ENCODE assay signal across 8 cellular contexts in the genomic region with DNA sequence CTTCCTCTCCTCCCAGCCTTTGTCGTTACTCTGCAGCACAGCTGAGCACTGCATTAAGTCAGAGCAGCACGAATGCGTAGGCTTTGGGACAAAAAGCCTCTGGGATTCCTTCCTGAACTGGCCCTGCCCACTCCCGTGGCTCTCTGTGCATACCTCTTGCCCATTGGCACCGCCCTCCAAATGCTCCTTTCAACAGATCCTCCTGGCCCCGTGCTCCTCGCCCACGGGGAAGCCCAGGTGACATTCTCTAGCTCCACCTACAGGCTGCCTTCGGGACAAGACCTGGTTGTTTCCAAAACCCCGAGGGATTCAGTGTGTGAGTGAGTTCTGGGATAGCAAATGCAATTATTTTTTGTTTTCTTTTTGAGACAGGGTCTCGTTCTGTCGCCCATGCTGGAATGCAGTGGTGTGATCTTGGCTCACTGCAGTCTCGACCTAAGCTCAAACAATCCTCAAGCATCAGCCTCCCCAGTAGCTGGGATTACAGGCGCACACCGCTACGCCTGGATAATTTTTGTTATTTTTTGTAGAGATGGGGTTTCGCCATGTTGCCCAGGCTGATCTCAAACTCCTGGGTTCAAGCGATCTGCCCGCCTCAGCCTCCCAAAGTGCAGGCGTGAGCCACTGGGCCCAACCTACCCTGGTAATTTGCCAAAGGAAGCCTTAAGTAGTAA. TPM values are rescaled to one million over a fixed set of nuclear protein-coding genes. Genes with fewer than 3 reads are reported as not detected.
A peak's percentile ranks its signal among the peaks of the same experiment; 100 is the strongest.
DNase-seq lines count a peak whose midpoint lies in the region; ATAC-seq lines count a peak whose summit lies in the region.

No MANE protein-coding gene starts in this region.

- H3K27me3 ChIP-seq in BLaER1 treated with 17β-estradiol and CSF1 and Interleukin-3, amounts not matched to agents 10 nM and 100 nM = no peaks in the 10 kb centered on the region

- no peaks in the 10 kb centered on the region for H3K27me3 Mint-ChIP-seq in activated CD4-positive, alpha-beta T cell treated with anti-CD3 and anti-CD28 coated beads, Interleukin-2, amount 10 ng/mL, durations not matched to agents 7 days and 5 days

- peak overlapping the region; percentile 49 to 90 (median 62) for H3K4me2 ChIP-seq in BLaER1 treated with 17β-estradiol and CSF1 and Interleukin-3, amounts not matched to agents 10 nM and 100 nM

- POLR2A ChIA-PET in activated CD4-positive, alpha-beta T cell treated with anti-CD3 and anti-CD28 coated beads, Interleukin-2, amount 10 ng/mL, durations not matched to agents 7 days and 5 days (lab: Charles Lee) = no interaction called here

- no peaks in the 10 kb centered on the region for H3K9me3 ChIP-seq in BLaER1 treated with 17β-estradiol and CSF1 and Interleukin-3, amounts not matched to agents 10 nM and 100 nM (replicated peaks in 1 of 11)

- CTCF ChIA-PET in activated CD4-positive, alpha-beta T cell treated with anti-CD3 and anti-CD28 coated beads, Interleukin-2, amount 10 ng/mL, durations not matched to agents 7 days and 5 days (lab: Charles Lee) = interaction anchor here (0.9 to 3.3 kb wide), 8 partner anchors 10 to 191 kb away, joined by 3 to 22 read pairs (median 4); partner anchors contain the start of gene TDRD9

- peaks cover 29% of the 10 kb centered on the region for H3K4me1 Mint-ChIP-seq in activated CD4-positive, alpha-beta T cell treated with anti-CD3 and anti-CD28 coated beads, Interleukin-2, amount 10 ng/mL, durations not matched to agents 7 days and 5 days

- peaks cover 44 to 57% (median 45%) of the 10 kb centered on the region in 11 experiments for H3K36me3 ChIP-seq in BLaER1 treated with 17β-estradiol and CSF1 and Interleukin-3, amounts not matched to agents 10 nM and 100 nM

- H3K27ac ChIP-seq in BLaER1 treated with 17β-estradiol and CSF1 and Interleukin-3, amounts not matched to agents 10 nM and 100 nM = peak overlapping the region in 3 of 11 experiments; percentile 23 to 41 (median 38); a peak in 2 of 22 replicates

- peak overlapping the region; percentile 83 for H3K27ac Mint-ChIP-seq in activated CD4-positive, alpha-beta T cell treated with anti-CD3 and anti-CD28 coated beads, Interleukin-2, amount 10 ng/mL, durations not matched to agents 7 days and 5 days

- H3K9ac ChIP-seq in BLaER1 treated with 17β-estradiol and CSF1 and Interleukin-3, amounts not matched to agents 10 nM and 100 nM = peak overlapping the region in 7 of 11 experiments; percentile 10 to 41 (median 22); a peak in 7 of 22 replicates

- H3K4me1 ChIP-seq in BLaER1 treated with 17β-estradiol and CSF1 and Interleukin-3, amounts not matched to agents 10 nM and 100 nM = peaks cover 13 to 25% (median 20%) of the 10 kb centered on the region in 10 experiments

- peaks cover 18 to 54% (median 42%) of the 10 kb centered on the region in 11 experiments; a peak in 20 of 22 replicates for H4K20me1 ChIP-seq in BLaER1 treated with 17β-estradiol and CSF1 and Interleukin-3, amounts not matched to agents 10 nM and 100 nM

- DNase-seq in HCEC 1CT (peak; percentile 42), NCI-H345 (lab: John Stamatoyannopoulos, UW) (peak; percentile 84), dedifferentiated amniotic fluid mesenchymal stem cell (ENCODE audit: extremely low spot score) (peak; percentile 39), left lobe of liver (ENCODE audit: low spot score) (peak; percentile 92)
- peak; percentile 80 for DNase-seq in activated CD4-positive, alpha-beta T cell treated with anti-CD3 and anti-CD28 coated beads, Interleukin-2, amount 10 ng/mL, durations not matched to agents 7 days and 5 days
- DNase-seq in stimulated activated CD4-positive, alpha-beta T cell treated with anti-CD3 and anti-CD28 coated beads, Interleukin-4, amount 100 ng/mL, for 1 hour = peak; percentile 67

- H3K4me3 Mint-ChIP-seq in activated CD4-positive, alpha-beta T cell treated with anti-CD3 and anti-CD28 coated beads, Interleukin-2, amount 10 ng/mL, durations not matched to agents 7 days and 5 days = peak overlapping the region; percentile 35

- peak overlapping the region in 2 of 10 experiments; percentile 3 to 12; a peak in 2 of 20 replicates for H3K4me3 ChIP-seq in BLaER1 treated with 17β-estradiol and CSF1 and Interleukin-3, amounts not matched to agents 10 nM and 100 nM

- H3K36me3 Mint-ChIP-seq in activated CD4-positive, alpha-beta T cell treated with anti-CD3 and anti-CD28 coated beads, Interleukin-2, amount 10 ng/mL, durations not matched to agents 7 days and 5 days (ENCODE audit: low read depth) = peaks cover 19% of the 10 kb centered on the region

- ATAC-seq in left lobe of liver = peak; percentile 100
- ATAC-seq in GM19395 (IDR thresholded peaks at IDR 0.05; ENCODE audit: unreplicated experiment) = no peak

- no peaks in the 10 kb centered on the region for H3K9me3 Mint-ChIP-seq in activated CD4-positive, alpha-beta T cell treated with anti-CD3 and anti-CD28 coated beads, Interleukin-2, amount 10 ng/mL, durations not matched to agents 7 days and 5 days

RNA-seq across cellular contexts. Expression of gene TDRD9, which starts 17.9 kb away (rescaled TPM):
- total RNA-seq in activated CD4-positive, alpha-beta T cell treated with anti-CD3 and anti-CD28 coated beads, Interleukin-2, amount 10 ng/mL, durations not matched to agents 7 days and 5 days = under 1 TPM; 0.60 to 0.62 TPM
- 0.75 TPM for total RNA-seq in left lobe of liver

RNA-seq across cellular contexts. Expression of gene RD3L, which starts 31.9 kb away (rescaled TPM):
- total RNA-seq in activated CD4-positive, alpha-beta T cell treated with anti-CD3 and anti-CD28 coated beads, Interleukin-2, amount 10 ng/mL, durations not matched to agents 7 days and 5 days = not detected
- not detected for total RNA-seq in left lobe of liver

Comparison
In these comparisons a context has a peak if more than half of its experiments do, and no peak if none do; other contexts are left out.
1. DNase-seq: peak in every context shown above with its lines; median percentile 92 in left lobe of liver; 84 in NCI-H345; 80 in activated CD4-positive, alpha-beta T cell treated with anti-CD3 and anti-CD28 coated beads, Interleukin-2, amount 10 ng/mL, durations not matched to agents 7 days and 5 days; 67 in stimulated activated CD4-positive, alpha-beta T cell treated with anti-CD3 and anti-CD28 coated beads, Interleukin-4, amount 100 ng/mL, for 1 hour; 42 in HCEC 1CT; 39 in dedifferentiated amniotic fluid mesenchymal stem cell.